Comparison of ENCODE assay signal across 1 cellular context in the genomic region with DNA sequence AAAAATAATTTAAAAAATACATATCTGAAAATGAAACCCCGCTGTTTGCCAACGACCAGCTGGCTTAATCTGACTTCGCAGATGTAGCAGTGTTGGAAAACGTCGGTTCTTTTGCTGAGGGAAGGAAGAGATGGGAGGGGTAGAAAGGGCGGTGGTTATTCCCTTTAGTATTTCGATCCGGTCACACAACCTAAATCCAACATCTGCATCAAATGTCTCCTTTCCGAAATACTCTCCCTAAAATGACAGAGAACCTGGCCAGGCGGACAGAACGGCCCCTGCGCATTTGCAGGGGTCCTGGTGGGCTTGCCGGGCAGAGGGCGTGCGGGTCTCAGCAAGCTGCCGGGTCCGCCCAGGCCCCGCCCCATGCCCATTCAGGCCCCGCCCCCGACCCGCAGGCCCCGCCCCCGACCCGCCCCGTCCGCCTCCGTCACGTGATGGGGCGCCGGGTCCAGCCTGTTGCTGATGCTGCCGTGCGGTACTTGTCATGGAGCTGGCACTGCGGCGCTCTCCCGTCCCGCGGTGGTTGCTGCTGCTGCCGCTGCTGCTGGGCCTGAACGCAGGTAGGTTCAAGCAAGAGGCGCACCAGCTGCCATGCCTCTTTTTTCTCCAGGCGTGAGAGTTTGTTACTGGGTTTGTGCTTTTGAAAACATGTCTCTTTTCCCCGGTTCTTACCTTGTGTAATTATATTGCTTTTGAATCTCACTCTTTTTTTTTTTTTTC.
TF ChIP-seq lines count a peak whose summit lies in the region.

A gene with protein sequence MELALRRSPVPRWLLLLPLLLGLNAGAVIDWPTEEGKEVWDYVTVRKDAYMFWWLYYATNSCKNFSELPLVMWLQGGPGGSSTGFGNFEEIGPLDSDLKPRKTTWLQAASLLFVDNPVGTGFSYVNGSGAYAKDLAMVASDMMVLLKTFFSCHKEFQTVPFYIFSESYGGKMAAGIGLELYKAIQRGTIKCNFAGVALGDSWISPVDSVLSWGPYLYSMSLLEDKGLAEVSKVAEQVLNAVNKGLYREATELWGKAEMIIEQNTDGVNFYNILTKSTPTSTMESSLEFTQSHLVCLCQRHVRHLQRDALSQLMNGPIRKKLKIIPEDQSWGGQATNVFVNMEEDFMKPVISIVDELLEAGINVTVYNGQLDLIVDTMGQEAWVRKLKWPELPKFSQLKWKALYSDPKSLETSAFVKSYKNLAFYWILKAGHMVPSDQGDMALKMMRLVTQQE (plus strand): TSS at position 459 of the 723 bp plus-strand sequence. CDS start 29 bp downstream, at position 488.

TF ChIP-seq in SK-N-SH, 30 proteins besides CTCF, POLR2A, EP300 and RAD21 (continued from another document):
- TF ChIP-seq SMC3 (IDR thresholded peaks at IDR 0.05; ENCODE audit: low read depth, low read length) (no peak), EZH2phosphoT487 (IDR thresholded peaks at IDR 0.05; ENCODE audit: borderline replicate concordance, low read depth) (no peak), MXI1 (IDR thresholded peaks at IDR 0.05; ENCODE audit: low read depth, low read length) (peak; percentile 90), ELF1 (IDR thresholded peaks at IDR 0.05) (no peak), FOSL2 (IDR thresholded peaks at IDR 0.05; ENCODE audit: borderline replicate concordance, low read depth) (no peak), RFX5 (IDR thresholded peaks at IDR 0.05; ENCODE audit: low read length) (no peak), JUND (IDR thresholded peaks at IDR 0.05) (no peak), TEAD4 (IDR thresholded peaks at IDR 0.05; ENCODE audit: borderline replicate concordance, insufficient read depth) (no peak), CHD2 (IDR thresholded peaks at IDR 0.05; ENCODE audit: low read length, partially characterized antibody) (peak; percentile 35), RXRA (IDR thresholded peaks at IDR 0.05; ENCODE audit: borderline replicate concordance, low read depth) (no peak), NFIC (IDR thresholded peaks at IDR 0.05; ENCODE audit: borderline replicate concordance) (no peak), NRF1 (IDR thresholded peaks at IDR 0.05; ENCODE audit: low read depth, low read length) (no peak), TAF1 (IDR thresholded peaks at IDR 0.05; ENCODE audit: borderline replicate concordance, low read depth, low read length) (peak; percentile 85), FOXM1 (IDR thresholded peaks at IDR 0.05; ENCODE audit: low read depth) (no peak), MEF2A (IDR thresholded peaks at IDR 0.05; ENCODE audit: borderline replicate concordance, low read depth) (no peak), GATA2 (CRISPR knock-in tag; IDR thresholded peaks at IDR 0.05) (no peak), GABPA (IDR thresholded peaks at IDR 0.05; ENCODE audit: low read depth) (no peak), SIN3A (IDR thresholded peaks at IDR 0.05; ENCODE audit: borderline replicate concordance, low read depth, low read length) (peak; percentile 93), YY1 (IDR thresholded peaks at IDR 0.05; ENCODE audit: low read depth) (no peak; the same call in 1 of the 2 replicates), FOXJ3 (CRISPR knock-in tag; IDR thresholded peaks at IDR 0.05) (no peak), TCF12 (IDR thresholded peaks at IDR 0.05) (no peak)
- TF ChIP-seq, protein P1, sequence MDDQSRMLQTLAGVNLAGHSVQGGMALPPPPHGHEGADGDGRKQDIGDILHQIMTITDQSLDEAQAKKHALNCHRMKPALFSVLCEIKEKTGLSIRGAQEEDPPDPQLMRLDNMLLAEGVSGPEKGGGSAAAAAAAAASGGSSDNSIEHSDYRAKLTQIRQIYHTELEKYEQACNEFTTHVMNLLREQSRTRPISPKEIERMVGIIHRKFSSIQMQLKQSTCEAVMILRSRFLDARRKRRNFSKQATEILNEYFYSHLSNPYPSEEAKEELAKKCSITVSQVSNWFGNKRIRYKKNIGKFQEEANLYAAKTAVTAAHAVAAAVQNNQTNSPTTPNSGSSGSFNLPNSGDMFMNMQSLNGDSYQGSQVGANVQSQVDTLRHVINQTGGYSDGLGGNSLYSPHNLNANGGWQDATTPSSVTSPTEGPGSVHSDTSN (IDR thresholded peaks at IDR 0.05) = no peak
- TF ChIP-seq, protein P2, sequence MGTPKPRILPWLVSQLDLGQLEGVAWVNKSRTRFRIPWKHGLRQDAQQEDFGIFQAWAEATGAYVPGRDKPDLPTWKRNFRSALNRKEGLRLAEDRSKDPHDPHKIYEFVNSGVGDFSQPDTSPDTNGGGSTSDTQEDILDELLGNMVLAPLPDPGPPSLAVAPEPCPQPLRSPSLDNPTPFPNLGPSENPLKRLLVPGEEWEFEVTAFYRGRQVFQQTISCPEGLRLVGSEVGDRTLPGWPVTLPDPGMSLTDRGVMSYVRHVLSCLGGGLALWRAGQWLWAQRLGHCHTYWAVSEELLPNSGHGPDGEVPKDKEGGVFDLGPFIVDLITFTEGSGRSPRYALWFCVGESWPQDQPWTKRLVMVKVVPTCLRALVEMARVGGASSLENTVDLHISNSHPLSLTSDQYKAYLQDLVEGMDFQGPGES (IDR thresholded peaks at IDR 0.05; ENCODE audit: low read depth, low read length) = no peak
- TF ChIP-seq, protein P3, sequence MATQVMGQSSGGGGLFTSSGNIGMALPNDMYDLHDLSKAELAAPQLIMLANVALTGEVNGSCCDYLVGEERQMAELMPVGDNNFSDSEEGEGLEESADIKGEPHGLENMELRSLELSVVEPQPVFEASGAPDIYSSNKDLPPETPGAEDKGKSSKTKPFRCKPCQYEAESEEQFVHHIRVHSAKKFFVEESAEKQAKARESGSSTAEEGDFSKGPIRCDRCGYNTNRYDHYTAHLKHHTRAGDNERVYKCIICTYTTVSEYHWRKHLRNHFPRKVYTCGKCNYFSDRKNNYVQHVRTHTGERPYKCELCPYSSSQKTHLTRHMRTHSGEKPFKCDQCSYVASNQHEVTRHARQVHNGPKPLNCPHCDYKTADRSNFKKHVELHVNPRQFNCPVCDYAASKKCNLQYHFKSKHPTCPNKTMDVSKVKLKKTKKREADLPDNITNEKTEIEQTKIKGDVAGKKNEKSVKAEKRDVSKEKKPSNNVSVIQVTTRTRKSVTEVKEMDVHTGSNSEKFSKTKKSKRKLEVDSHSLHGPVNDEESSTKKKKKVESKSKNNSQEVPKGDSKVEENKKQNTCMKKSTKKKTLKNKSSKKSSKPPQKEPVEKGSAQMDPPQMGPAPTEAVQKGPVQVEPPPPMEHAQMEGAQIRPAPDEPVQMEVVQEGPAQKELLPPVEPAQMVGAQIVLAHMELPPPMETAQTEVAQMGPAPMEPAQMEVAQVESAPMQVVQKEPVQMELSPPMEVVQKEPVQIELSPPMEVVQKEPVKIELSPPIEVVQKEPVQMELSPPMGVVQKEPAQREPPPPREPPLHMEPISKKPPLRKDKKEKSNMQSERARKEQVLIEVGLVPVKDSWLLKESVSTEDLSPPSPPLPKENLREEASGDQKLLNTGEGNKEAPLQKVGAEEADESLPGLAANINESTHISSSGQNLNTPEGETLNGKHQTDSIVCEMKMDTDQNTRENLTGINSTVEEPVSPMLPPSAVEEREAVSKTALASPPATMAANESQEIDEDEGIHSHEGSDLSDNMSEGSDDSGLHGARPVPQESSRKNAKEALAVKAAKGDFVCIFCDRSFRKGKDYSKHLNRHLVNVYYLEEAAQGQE (IDR thresholded peaks at IDR 0.05; ENCODE audit: low read depth, low read length) = peak; percentile 34; the same call in 1 of the 2 replicates
- TF ChIP-seq, protein P4, sequence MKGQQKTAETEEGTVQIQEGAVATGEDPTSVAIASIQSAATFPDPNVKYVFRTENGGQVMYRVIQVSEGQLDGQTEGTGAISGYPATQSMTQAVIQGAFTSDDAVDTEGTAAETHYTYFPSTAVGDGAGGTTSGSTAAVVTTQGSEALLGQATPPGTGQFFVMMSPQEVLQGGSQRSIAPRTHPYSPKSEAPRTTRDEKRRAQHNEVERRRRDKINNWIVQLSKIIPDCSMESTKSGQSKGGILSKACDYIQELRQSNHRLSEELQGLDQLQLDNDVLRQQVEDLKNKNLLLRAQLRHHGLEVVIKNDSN (IDR thresholded peaks at IDR 0.05; ENCODE audit: borderline replicate concordance, low read depth) = peak; percentile 92
- TF ChIP-seq, protein P5, sequence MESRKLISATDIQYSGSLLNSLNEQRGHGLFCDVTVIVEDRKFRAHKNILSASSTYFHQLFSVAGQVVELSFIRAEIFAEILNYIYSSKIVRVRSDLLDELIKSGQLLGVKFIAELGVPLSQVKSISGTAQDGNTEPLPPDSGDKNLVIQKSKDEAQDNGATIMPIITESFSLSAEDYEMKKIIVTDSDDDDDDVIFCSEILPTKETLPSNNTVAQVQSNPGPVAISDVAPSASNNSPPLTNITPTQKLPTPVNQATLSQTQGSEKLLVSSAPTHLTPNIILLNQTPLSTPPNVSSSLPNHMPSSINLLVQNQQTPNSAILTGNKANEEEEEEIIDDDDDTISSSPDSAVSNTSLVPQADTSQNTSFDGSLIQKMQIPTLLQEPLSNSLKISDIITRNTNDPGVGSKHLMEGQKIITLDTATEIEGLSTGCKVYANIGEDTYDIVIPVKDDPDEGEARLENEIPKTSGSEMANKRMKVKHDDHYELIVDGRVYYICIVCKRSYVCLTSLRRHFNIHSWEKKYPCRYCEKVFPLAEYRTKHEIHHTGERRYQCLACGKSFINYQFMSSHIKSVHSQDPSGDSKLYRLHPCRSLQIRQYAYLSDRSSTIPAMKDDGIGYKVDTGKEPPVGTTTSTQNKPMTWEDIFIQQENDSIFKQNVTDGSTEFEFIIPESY (IDR thresholded peaks at IDR 0.05; ENCODE audit: borderline replicate concordance, low read depth) = no peak
- TF ChIP-seq, protein P6, sequence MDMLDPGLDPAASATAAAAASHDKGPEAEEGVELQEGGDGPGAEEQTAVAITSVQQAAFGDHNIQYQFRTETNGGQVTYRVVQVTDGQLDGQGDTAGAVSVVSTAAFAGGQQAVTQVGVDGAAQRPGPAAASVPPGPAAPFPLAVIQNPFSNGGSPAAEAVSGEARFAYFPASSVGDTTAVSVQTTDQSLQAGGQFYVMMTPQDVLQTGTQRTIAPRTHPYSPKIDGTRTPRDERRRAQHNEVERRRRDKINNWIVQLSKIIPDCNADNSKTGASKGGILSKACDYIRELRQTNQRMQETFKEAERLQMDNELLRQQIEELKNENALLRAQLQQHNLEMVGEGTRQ (IDR thresholded peaks at IDR 0.05; ENCODE audit: borderline replicate concordance, low read depth, low read length) = peak; percentile 66
- TF ChIP-seq, protein P7, sequence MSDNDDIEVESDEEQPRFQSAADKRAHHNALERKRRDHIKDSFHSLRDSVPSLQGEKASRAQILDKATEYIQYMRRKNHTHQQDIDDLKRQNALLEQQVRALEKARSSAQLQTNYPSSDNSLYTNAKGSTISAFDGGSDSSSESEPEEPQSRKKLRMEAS (IDR thresholded peaks at IDR 0.05; ENCODE audit: low read depth) = peak; percentile 56
